Comparison of ENCODE assay signal across 22 cellular contexts in the genomic region with DNA sequence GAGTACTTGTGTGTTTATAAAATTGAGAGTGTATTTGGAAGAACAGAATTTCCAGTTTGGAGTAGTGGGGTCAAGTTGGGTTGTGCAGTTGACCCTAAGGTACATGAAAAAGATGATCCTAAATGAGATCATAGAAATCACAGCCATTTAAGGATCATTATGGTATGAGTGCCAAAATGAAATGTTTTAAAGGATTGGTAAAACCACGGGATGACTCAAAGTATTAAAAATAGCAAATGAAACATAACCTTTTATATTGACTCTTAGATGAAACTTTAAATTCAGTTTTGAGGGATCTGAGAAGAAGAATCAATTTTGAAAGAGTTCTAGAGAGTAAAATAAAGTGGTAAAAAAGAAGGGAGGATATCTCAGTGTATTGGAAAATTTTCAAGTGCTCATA.
DNase-seq lines count a peak whose midpoint lies in the region; FAIRE-seq and TF ChIP-seq lines count a peak whose summit lies in the region.
"Had no signal": no experiment of that assay in that cellular context is flagged by ENCODE, and none has a peak within 500 bp of the region (broad histone marks: within the 10 kb centered on the region; RNA-seq: fewer than 3 reads in every experiment).

No MANE protein-coding gene starts in this region.

- peak; percentile 49 for DNase-seq in astrocyte (ENCODE audit: low read depth)
- DNase-seq in astrocyte of the spinal cord (ENCODE audit: low read depth, low spot score) = peak; percentile 26
- no peak for DNase-seq in mesenchymal stem cell
- DNase-seq in suprapubic skin (ENCODE audit: low spot score in 2 of 2) = no peak
- DNase-seq in activated CD4-positive, alpha-beta T cell treated with anti-CD3 and anti-CD28 coated beads, Interleukin-2, amount 50 U/mL, for 1 hour = no peak
- DNase-seq in activated naive CD4-positive, alpha-beta T cell treated with Interleukin-2 at 50 U/mL for 16 hours = no peak
- DNase-seq: ACHN; C1 segment of cervical spinal cord; Calu3; CD4-positive, alpha-beta memory T cell; COR-L47; DMS53; DMS79 treated with DMSO at 0.1 percent for 48 hours; GF-D8; H7; HCEC 1CT had no signal

- no peaks in the 10 kb centered on the region for H3K79me2 ChIP-seq in ACC112 (ENCODE audit: control insufficient read depth, insufficient read depth, low read length, unreplicated experiment)
- no peaks in the 10 kb centered on the region for H3K79me2 ChIP-seq in astrocyte (ENCODE audit: insufficient read depth, low read length)

- no peak overlapping the region for H2BK12ac ChIP-seq in mesenchymal stem cell (ENCODE audit: low read length in 2 of 2)

- no CpG with 5 or more reads among the region's 1 CpG for WGBS in mesenchymal stem cell
- WGBS in suprapubic skin = 63% methylated on average over 1 of the region's 1 CpG

- H2AFZ ChIP-seq in ACC112 (ENCODE audit: low read length, unreplicated experiment) (no peak overlapping the region), astrocyte (ENCODE audit: low read depth, low read length) (no peak overlapping the region), mesenchymal stem cell (ENCODE audit: low read depth, low read length) (no peak overlapping the region)

- no peak overlapping the region for H2BK5ac ChIP-seq in mesenchymal stem cell (ENCODE audit: low read depth, low read length, poor library complexity, severe bottlenecking)

- H2BK120ac ChIP-seq in mesenchymal stem cell (ENCODE audit: low read depth, low read length) = no peak overlapping the region

- no peaks in the 10 kb centered on the region for H3K36me3 ChIP-seq in ACC112 (ENCODE audit: insufficient read depth, low read length)
- H3K36me3 ChIP-seq in astrocyte (ENCODE audit: insufficient read depth, low read length) = no peaks in the 10 kb centered on the region
- no peaks in the 10 kb centered on the region for H3K36me3 ChIP-seq in mesenchymal stem cell (ENCODE audit: control insufficient read depth in 1 of 2, insufficient read depth in 2 of 2, low read depth in 1 of 2, low read length in 2 of 2)
- no peaks in the 10 kb centered on the region for H3K36me3 ChIP-seq in suprapubic skin

- H3K4me3 ChIP-seq in ACC112 (ENCODE audit: low read depth, low read length) (no peak overlapping the region), astrocyte (ENCODE audit: insufficient read depth, low read depth, low read length) (no peak overlapping the region), astrocyte of the spinal cord (ENCODE audit: low read depth, low read length) (no peak overlapping the region), mesenchymal stem cell (ENCODE audit: insufficient read depth in 1 of 2, low read depth in 1 of 2, low read length in 2 of 2) (peak overlapping the region in 1 of 2 experiments; percentile 31), suprapubic skin (no peak overlapping the region)

- no peak overlapping the region for H3K18ac ChIP-seq in mesenchymal stem cell (ENCODE audit: low read depth in 1 of 2, low read length in 2 of 2)

- H3K36me3 Mint-ChIP-seq in astrocyte (ENCODE audit: low read depth, unreplicated experiment) = no peaks in the 10 kb centered on the region
- H3K36me3 Mint-ChIP-seq: CD4-positive, alpha-beta memory T cell had no signal

- H3K9ac ChIP-seq in astrocyte (ENCODE audit: low read length) (no peak overlapping the region), mesenchymal stem cell (ENCODE audit: low read length) (peak overlapping the region; percentile 54)

- H3K4ac ChIP-seq in mesenchymal stem cell (ENCODE audit: low read depth in 1 of 2, low read length in 2 of 2) = no peak overlapping the region

- no peak for TF ChIP-seq POLR2A in suprapubic skin (IDR thresholded peaks at IDR 0.05)

- peak overlapping the region; percentile 37 for H3K4me2 ChIP-seq in astrocyte (ENCODE audit: low read length)
- no peak overlapping the region for H3K4me2 ChIP-seq in mesenchymal stem cell (ENCODE audit: low read length, poor library complexity, severe bottlenecking)

- H3K27ac ChIP-seq in ACC112 (ENCODE audit: low read depth, low read length) = peak overlapping the region; percentile 19; the same call in 1 of the 2 replicates
- H3K27ac ChIP-seq in astrocyte (ENCODE audit: low read depth, low read length) = peak overlapping the region; percentile 7
- no peak overlapping the region for H3K27ac ChIP-seq in mesenchymal stem cell (ENCODE audit: low read length, poor library complexity, severe bottlenecking)
- H3K27ac ChIP-seq in suprapubic skin = no peak overlapping the region
- H3K27ac ChIP-seq: 22Rv1 had no signal

- H3K9me3 Mint-ChIP-seq in astrocyte (ENCODE audit: unreplicated experiment) = no peaks in the 10 kb centered on the region

- no peak overlapping the region for H3K4me3 Mint-ChIP-seq in astrocyte (ENCODE audit: unreplicated experiment)
- H3K4me3 Mint-ChIP-seq: CD4-positive, alpha-beta memory T cell had no signal

- no peak overlapping the region for H3K14ac ChIP-seq in mesenchymal stem cell (ENCODE audit: low read length in 2 of 2)

- no peaks in the 10 kb centered on the region for H3K9me3 ChIP-seq in astrocyte (ENCODE audit: insufficient read depth, low read depth, low read length)
- no peaks in the 10 kb centered on the region for H3K9me3 ChIP-seq in mesenchymal stem cell (ENCODE audit: control insufficient read depth, low read length)
- H3K9me3 ChIP-seq in suprapubic skin = no peaks in the 10 kb centered on the region

- H4K91ac ChIP-seq in mesenchymal stem cell (ENCODE audit: low read length) = no peak overlapping the region

- H3K4me1 ChIP-seq in ACC112 (ENCODE audit: control insufficient read depth, insufficient read depth, low read length, unreplicated experiment) = peaks cover 4% of the 10 kb centered on the region
- H3K4me1 ChIP-seq in astrocyte (ENCODE audit: insufficient read depth, low read length) = peaks cover 3% of the 10 kb centered on the region
- H3K4me1 ChIP-seq in mesenchymal stem cell (ENCODE audit: control insufficient read depth, insufficient read depth, low read depth, low read length) = no peaks in the 10 kb centered on the region
- no peaks in the 10 kb centered on the region for H3K4me1 ChIP-seq in suprapubic skin

- in situ Hi-C loops in astrocyte of the spinal cord (cut with HindIII; ENCODE audit: low sequenced_read_pairs) = no loop called here

- no peak overlapping the region for H2BK15ac ChIP-seq in mesenchymal stem cell (ENCODE audit: low read depth, poor library complexity, severe bottlenecking)

- TF ChIP-seq CTCF in astrocyte (IDR thresholded peaks at IDR 0.05; ENCODE audit: insufficient read depth, low read depth, low read length) (no peak), astrocyte of the spinal cord (IDR thresholded peaks at IDR 0.05; ENCODE audit: low read depth, low read length) (no peak), suprapubic skin (IDR thresholded peaks at IDR 0.05) (no peak)

- H3K27ac Mint-ChIP-seq in astrocyte (ENCODE audit: unreplicated experiment) = no peak overlapping the region
- H3K27ac Mint-ChIP-seq: CD4-positive, alpha-beta memory T cell had no signal

- H3K79me1 ChIP-seq in mesenchymal stem cell (replicated peaks; ENCODE audit: low read length, poor library complexity, severe bottlenecking) = no peaks in the 10 kb centered on the region

- H3K4me1 Mint-ChIP-seq in astrocyte (ENCODE audit: low read depth, unreplicated experiment) = no peaks in the 10 kb centered on the region
- H3K4me1 Mint-ChIP-seq: CD4-positive, alpha-beta memory T cell had no signal

- TF ChIP-seq EP300 in suprapubic skin (IDR thresholded peaks at IDR 0.05) = no peak

- no peak overlapping the region for H4K8ac ChIP-seq in mesenchymal stem cell (ENCODE audit: low read length)

- no peak overlapping the region for H3K23ac ChIP-seq in mesenchymal stem cell (ENCODE audit: low read length in 2 of 2)

- no peaks in the 10 kb centered on the region for H4K20me1 ChIP-seq in astrocyte (ENCODE audit: insufficient read depth, low read length)

- no peaks in the 10 kb centered on the region for H3K27me3 ChIP-seq in ACC112 (ENCODE audit: insufficient read depth, low read length)
- no peaks in the 10 kb centered on the region for H3K27me3 ChIP-seq in astrocyte (ENCODE audit: insufficient read depth, low read length)
- no peaks in the 10 kb centered on the region for H3K27me3 ChIP-seq in mesenchymal stem cell (ENCODE audit: control insufficient read depth in 1 of 2, insufficient read depth in 1 of 2, low read length in 2 of 2)
- no peaks in the 10 kb centered on the region for H3K27me3 ChIP-seq in suprapubic skin

- FAIRE-seq in astrocyte (lab: Jason Lieb, UNC) = peak; percentile 32
- FAIRE-seq: A204.1, GM12891, GM18507, H1 had no signal

- H3K27me3 Mint-ChIP-seq in astrocyte (ENCODE audit: low read depth, unreplicated experiment) = no peaks in the 10 kb centered on the region
- H3K27me3 Mint-ChIP-seq: CD4-positive, alpha-beta memory T cell had no signal

- no peak overlapping the region for H2AK5ac ChIP-seq in mesenchymal stem cell (ENCODE audit: low read length, severe bottlenecking)

Comparison
In these comparisons a context has a peak if more than half of its experiments do, and no peak if none do; other contexts are left out.
1. H3K27ac ChIP-seq: peak in ACC112 (single experiment) and astrocyte (single experiment); none in mesenchymal stem cell (single experiment) and suprapubic skin (single experiment).
2. DNase-seq: peak in astrocyte (single experiment) and astrocyte of the spinal cord (single experiment); none in mesenchymal stem cell (single experiment), suprapubic skin (0 of 2), activated CD4-positive, alpha-beta T cell treated with anti-CD3 and anti-CD28 coated beads, Interleukin-2, amount 50 U/mL, for 1 hour (single experiment) and activated naive CD4-positive, alpha-beta T cell treated with Interleukin-2 at 50 U/mL for 16 hours (single experiment).